In the genomic region with DNA sequence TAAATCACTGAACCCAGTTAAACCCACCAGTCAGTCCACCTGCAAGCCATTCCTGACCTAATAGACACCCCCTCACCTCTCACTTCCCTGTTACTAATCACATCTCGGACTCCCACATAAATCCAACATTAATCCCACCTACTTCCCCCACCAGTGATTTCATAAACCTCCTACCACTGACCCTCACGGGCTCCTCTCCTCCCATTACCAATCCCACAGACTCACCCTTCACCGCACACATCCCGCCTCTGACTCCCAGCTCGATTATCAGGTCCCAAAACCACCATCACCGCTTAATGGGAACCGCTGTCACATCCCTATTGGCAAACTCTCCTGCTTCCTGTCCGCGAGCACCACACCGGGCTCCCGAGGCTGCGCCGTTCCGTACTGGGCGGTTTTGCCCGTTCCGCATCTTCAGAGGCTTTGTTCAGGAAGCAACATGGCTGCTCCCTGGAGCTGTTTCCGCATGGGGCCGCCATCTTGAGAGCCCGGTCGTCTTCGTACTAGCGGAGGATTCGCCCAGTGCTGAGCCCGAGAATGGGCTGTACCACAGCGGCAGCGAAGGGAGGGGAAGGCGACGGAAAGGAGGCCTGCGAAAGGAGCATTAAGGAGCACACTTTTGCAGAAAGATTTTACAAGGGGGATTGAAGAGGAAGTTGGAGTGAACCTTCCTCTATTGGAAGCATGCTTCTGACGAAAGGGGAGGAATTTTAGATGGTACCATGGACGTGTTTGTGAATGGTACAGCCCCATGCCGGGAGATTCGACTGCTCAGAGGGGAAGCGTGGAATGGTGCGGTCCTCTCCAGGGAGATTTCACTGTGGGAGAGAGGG, we compare ENCODE assay signal across 1 cellular context.
TF ChIP-seq lines count a peak whose summit lies in the region.

A gene (minus strand): TSS at position 502 of the 833 bp plus-strand sequence. CDS start 1,825 bp downstream, outside the sequence.

TF ChIP-seq in K562, 482 proteins besides CTCF, POLR2A, EP300 and RAD21 (continued from another document and continues in another):
- peak in 1 of 2 experiments; percentile 56; a peak in 1 of 4 replicates for TF ChIP-seq TBL1XR1 (IDR thresholded peaks at IDR 0.05; ENCODE audit: low read length in 2 of 2)
- 0 out of 4 replicates have a peak, but pooled peaks of 1 of the 2 experiments have one; percentile 39 for TF ChIP-seq SIN3A (IDR thresholded peaks at IDR 0.05; ENCODE audit: borderline replicate concordance in 2 of 2, control insufficient read depth in 1 of 2, low read depth in 2 of 2, low read length in 2 of 2)
- TF ChIP-seq ZNF3 (CRISPR knock-in tag; IDR thresholded peaks at IDR 0.05) = no peak
- TF ChIP-seq YBX1 (IDR thresholded peaks at IDR 0.05) = no peak
- TF ChIP-seq, protein P1, sequence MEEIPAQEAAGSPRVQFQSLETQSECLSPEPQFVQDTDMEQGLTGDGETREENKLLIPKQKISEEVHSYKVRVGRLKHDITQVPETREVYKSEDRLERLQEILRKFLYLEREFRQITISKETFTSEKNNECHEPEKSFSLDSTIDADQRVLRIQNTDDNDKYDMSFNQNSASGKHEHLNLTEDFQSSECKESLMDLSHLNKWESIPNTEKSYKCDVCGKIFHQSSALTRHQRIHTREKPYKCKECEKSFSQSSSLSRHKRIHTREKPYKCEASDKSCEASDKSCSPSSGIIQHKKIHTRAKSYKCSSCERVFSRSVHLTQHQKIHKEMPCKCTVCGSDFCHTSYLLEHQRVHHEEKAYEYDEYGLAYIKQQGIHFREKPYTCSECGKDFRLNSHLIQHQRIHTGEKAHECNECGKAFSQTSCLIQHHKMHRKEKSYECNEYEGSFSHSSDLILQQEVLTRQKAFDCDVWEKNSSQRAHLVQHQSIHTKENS (CRISPR knock-in tag; IDR thresholded peaks at IDR 0.05) = no peak
- TF ChIP-seq FOXK2 (conservative IDR thresholded peaks at IDR 0.05 in 1 of 2, IDR thresholded peaks at IDR 0.05 in 1 of 2; ENCODE audit: low read depth in 2 of 2) = peak; percentile 72 to 100; a peak in 3 of 4 replicates
- TF ChIP-seq CBX8 (IDR thresholded peaks at IDR 0.05; ENCODE audit: borderline replicate concordance, extremely low read depth, low read depth, low read length, poor library complexity, severe bottlenecking) = no peak
- TF ChIP-seq BRF1 (IDR thresholded peaks at IDR 0.05; ENCODE audit: borderline replicate concordance, extremely low read depth, insufficient read length) = no peak
- no peak for TF ChIP-seq SMARCA5 (IDR thresholded peaks at IDR 0.05)
- peak; percentile 34; the same call in 1 of the 2 replicates for TF ChIP-seq ZKSCAN1 (IDR thresholded peaks at IDR 0.05; ENCODE audit: low read depth, low read length)
- peak; percentile 91 for TF ChIP-seq ZNF766 (CRISPR knock-in tag; conservative IDR thresholded peaks at IDR 0.05)
- TF ChIP-seq NR4A1 (CRISPR knock-in tag; IDR thresholded peaks at IDR 0.05) = no peak
- peak; percentile 77; the same call in 1 of the 2 replicates for TF ChIP-seq NR4A1 (tag; IDR thresholded peaks at IDR 0.05)
- TF ChIP-seq FOXJ3 (CRISPR knock-in tag; IDR thresholded peaks at IDR 0.05) = 0 out of 2 replicates have a peak, but pooled peaks have one; percentile 22
- TF ChIP-seq, protein P2, sequence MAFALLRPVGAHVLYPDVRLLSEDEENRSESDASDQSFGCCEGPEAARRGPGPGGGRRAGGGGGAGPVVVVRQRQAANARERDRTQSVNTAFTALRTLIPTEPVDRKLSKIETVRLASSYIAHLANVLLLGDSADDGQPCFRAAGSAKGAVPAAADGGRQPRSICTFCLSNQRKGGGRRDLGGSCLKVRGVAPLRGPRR (CRISPR knock-in tag; IDR thresholded peaks at IDR 0.05) = no peak
- TF ChIP-seq ZNF644 (tag; IDR thresholded peaks at IDR 0.05; ENCODE audit: low read depth) = peak; percentile 77; the same call in 1 of the 2 replicates
- TF ChIP-seq CC2D1A (IDR thresholded peaks at IDR 0.05) = peak; percentile 65
- TF ChIP-seq NBN (IDR thresholded peaks at IDR 0.05; ENCODE audit: low read depth) = peak; percentile 68
- TF ChIP-seq, protein P3, sequence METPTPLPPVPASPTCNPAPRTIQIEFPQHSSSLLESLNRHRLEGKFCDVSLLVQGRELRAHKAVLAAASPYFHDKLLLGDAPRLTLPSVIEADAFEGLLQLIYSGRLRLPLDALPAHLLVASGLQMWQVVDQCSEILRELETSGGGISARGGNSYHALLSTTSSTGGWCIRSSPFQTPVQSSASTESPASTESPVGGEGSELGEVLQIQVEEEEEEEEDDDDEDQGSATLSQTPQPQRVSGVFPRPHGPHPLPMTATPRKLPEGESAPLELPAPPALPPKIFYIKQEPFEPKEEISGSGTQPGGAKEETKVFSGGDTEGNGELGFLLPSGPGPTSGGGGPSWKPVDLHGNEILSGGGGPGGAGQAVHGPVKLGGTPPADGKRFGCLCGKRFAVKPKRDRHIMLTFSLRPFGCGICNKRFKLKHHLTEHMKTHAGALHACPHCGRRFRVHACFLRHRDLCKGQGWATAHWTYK (CRISPR knock-in tag; IDR thresholded peaks at IDR 0.05) = peak; percentile 33; the same call in 1 of the 2 replicates
- 0 out of 2 replicates have a peak, but pooled peaks have one; percentile 20 for TF ChIP-seq ZNF830 (CRISPR knock-in tag; IDR thresholded peaks at IDR 0.05)
- TF ChIP-seq SAFB2 (IDR thresholded peaks at IDR 0.05; ENCODE audit: borderline replicate concordance, low read depth, low read length, severe bottlenecking) = no peak
- 0 out of 2 replicates have a peak, but pooled peaks have one; percentile 15 for TF ChIP-seq ERF (CRISPR knock-in tag; IDR thresholded peaks at IDR 0.05)
- no peak for TF ChIP-seq CREB1 (IDR thresholded peaks at IDR 0.05)
- TF ChIP-seq CREB1 (CRISPR knock-in tag; IDR thresholded peaks at IDR 0.05) = peak; percentile 29
- TF ChIP-seq GATAD2A (IDR thresholded peaks at IDR 0.05) = peak; percentile 49; the same call in 1 of the 2 replicates
- no peak for TF ChIP-seq FOXP1 (CRISPR knock-in tag; IDR thresholded peaks at IDR 0.05)
- peak; percentile 36; the same call in 1 of the 2 replicates for TF ChIP-seq SOX6 (IDR thresholded peaks at IDR 0.05)
- peak; percentile 55 for TF ChIP-seq NEUROD1 (IDR thresholded peaks at IDR 0.05; ENCODE audit: borderline replicate concordance, low read depth, low read length, partially characterized antibody)
- TF ChIP-seq MCM2 (IDR thresholded peaks at IDR 0.05; ENCODE audit: low read depth) = no peak
- peak; percentile 61; the same call in 1 of the 2 replicates for TF ChIP-seq CHD2 (IDR thresholded peaks at IDR 0.05; ENCODE audit: low read depth, low read length)
- TF ChIP-seq NUFIP1 (IDR thresholded peaks at IDR 0.05; ENCODE audit: partially characterized antibody) = peak; percentile 94
- TF ChIP-seq, protein P4, sequence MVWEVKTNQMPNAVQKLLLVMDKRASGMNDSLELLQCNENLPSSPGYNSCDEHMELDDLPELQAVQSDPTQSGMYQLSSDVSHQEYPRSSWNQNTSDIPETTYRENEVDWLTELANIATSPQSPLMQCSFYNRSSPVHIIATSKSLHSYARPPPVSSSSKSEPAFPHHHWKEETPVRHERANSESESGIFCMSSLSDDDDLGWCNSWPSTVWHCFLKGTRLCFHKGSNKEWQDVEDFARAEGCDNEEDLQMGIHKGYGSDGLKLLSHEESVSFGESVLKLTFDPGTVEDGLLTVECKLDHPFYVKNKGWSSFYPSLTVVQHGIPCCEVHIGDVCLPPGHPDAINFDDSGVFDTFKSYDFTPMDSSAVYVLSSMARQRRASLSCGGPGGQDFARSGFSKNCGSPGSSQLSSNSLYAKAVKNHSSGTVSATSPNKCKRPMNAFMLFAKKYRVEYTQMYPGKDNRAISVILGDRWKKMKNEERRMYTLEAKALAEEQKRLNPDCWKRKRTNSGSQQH (CRISPR knock-in tag; IDR thresholded peaks at IDR 0.05) = no peak
- TF ChIP-seq JUND (IDR thresholded peaks at IDR 0.05; ENCODE audit: borderline replicate concordance, low read depth, low read length) = peak; percentile 99
- TF ChIP-seq JUND (tag; IDR thresholded peaks at IDR 0.05; ENCODE audit: borderline replicate concordance, low read depth, low read length) = no peak; the same call in 2 of the 3 replicates
- peak in 1 of 2 experiments; percentile 46; a peak in 3 of 4 replicates for TF ChIP-seq MAZ (CRISPR knock-in tag; conservative IDR thresholded peaks at IDR 0.05 in 1 of 2, IDR thresholded peaks at IDR 0.05 in 1 of 2)
- peak; percentile 90 for TF ChIP-seq CXXC5 (CRISPR knock-in tag; IDR thresholded peaks at IDR 0.05)
- 0 out of 2 replicates have a peak, but pooled peaks have one; percentile 59 for TF ChIP-seq RNF2 (IDR thresholded peaks at IDR 0.05)
- peak; percentile 76 for TF ChIP-seq GABPA (tag; conservative IDR thresholded peaks at IDR 0.05; ENCODE audit: low read depth)
- TF ChIP-seq DPF2 (IDR thresholded peaks at IDR 0.05) = no peak; the same call in 1 of the 2 replicates
- TF ChIP-seq BRD4 (IDR thresholded peaks at IDR 0.05) = peak; percentile 65; the same call in 1 of the 2 replicates
- TF ChIP-seq HNRNPLL (IDR thresholded peaks at IDR 0.05; ENCODE audit: low read depth, low read length, poor library complexity, severe bottlenecking) = peak; percentile 75
- TF ChIP-seq, protein P5, sequence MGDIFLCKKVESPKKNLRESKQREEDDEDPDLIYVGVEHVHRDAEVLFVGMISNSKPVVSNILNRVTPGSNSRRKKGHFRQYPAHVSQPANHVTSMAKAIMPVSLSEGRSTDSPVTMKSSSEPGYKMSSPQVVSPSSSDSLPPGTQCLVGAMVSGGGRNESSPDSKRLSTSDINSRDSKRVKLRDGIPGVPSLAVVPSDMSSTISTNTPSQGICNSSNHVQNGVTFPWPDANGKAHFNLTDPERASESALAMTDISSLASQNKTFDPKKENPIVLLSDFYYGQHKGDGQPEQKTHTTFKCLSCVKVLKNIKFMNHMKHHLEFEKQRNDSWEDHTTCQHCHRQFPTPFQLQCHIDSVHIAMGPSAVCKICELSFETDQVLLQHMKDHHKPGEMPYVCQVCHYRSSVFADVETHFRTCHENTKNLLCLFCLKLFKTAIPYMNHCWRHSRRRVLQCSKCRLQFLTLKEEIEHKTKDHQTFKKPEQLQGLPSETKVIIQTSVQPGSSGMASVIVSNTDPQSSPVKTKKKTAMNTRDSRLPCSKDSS (IDR thresholded peaks at IDR 0.05; ENCODE audit: low read depth, partially characterized antibody) = no peak
- peak; percentile 60; the same call in 1 of the 2 replicates for TF ChIP-seq MXI1 (IDR thresholded peaks at IDR 0.05; ENCODE audit: low read depth, low read length)
- peak; percentile 99 for TF ChIP-seq MBD2 (IDR thresholded peaks at IDR 0.05; ENCODE audit: borderline replicate concordance, low read depth)
- TF ChIP-seq ZFX (CRISPR knock-in tag; IDR thresholded peaks at IDR 0.05) = peak; percentile 65
- TF ChIP-seq, protein P6, sequence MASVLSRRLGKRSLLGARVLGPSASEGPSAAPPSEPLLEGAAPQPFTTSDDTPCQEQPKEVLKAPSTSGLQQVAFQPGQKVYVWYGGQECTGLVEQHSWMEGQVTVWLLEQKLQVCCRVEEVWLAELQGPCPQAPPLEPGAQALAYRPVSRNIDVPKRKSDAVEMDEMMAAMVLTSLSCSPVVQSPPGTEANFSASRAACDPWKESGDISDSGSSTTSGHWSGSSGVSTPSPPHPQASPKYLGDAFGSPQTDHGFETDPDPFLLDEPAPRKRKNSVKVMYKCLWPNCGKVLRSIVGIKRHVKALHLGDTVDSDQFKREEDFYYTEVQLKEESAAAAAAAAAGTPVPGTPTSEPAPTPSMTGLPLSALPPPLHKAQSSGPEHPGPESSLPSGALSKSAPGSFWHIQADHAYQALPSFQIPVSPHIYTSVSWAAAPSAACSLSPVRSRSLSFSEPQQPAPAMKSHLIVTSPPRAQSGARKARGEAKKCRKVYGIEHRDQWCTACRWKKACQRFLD (CRISPR knock-in tag; IDR thresholded peaks at IDR 0.05) = peak; percentile 71; the same call in 1 of the 2 replicates
- TF ChIP-seq FOXA3 (CRISPR knock-in tag; conservative IDR thresholded peaks at IDR 0.05 in 1 of 2, IDR thresholded peaks at IDR 0.05 in 1 of 2) = no peak
- no peak for TF ChIP-seq ZNF174 (CRISPR knock-in tag; IDR thresholded peaks at IDR 0.05)
- TF ChIP-seq CBX3 (IDR thresholded peaks at IDR 0.05; ENCODE audit: borderline replicate concordance in 1 of 2, low read length in 2 of 2) = peak in 1 of 2 experiments; percentile 67; a peak in 2 of 3 replicates
- TF ChIP-seq POLR2G (IDR thresholded peaks at IDR 0.05; ENCODE audit: low read depth, low read length) = peak; percentile 96
- peak; percentile 50; the same call in 1 of the 2 replicates for TF ChIP-seq ZEB2 (IDR thresholded peaks at IDR 0.05)
